ENCODE assay signal across 36 cellular contexts in genomic region chr7:1278543-1278942, GRCh38. TPM values are rescaled to one million over a fixed set of nuclear protein-coding genes. Genes with fewer than 3 reads are reported as not detected.
"Had no signal": no experiment of that assay in that cellular context is flagged by ENCODE, and none has a peak within 500 bp of the region (broad histone marks: within the 10 kb centered on the region; RNA-seq: fewer than 3 reads in every experiment).

No MANE protein-coding gene starts in this region.

- H3K27me3 ChIP-seq: ovary, right atrium auricular region, right lobe of liver, vagina had no signal

- H3K36me3 ChIP-seq: left lung, neural progenitor cell, ovary, right atrium auricular region, right lobe of liver, tibial nerve, vagina had no signal

- H3K36me3 Mint-ChIP-seq: neural progenitor cell, type B pancreatic cell had no signal

- H3K4me1 ChIP-seq: left lung, neural progenitor cell, right atrium auricular region, right lobe of liver, tibial nerve, vagina had no signal

- H3K27ac ChIP-seq: left lung, neural progenitor cell, ovary, right atrium auricular region, right lobe of liver, tibial nerve, vagina had no signal

- H3K9me3 ChIP-seq: left lung, mucosa of descending colon, ovary, right atrium auricular region, right lobe of liver, vagina had no signal

- ATAC-seq: left colon; left lung; mucosa of descending colon; naive thymus-derived CD4-positive, alpha-beta T cell; right lobe of liver; stimulated activated memory B cell treated with anti-CD40 and anti-IgM and Interleukin-4, amounts not matched to agents 10 μg/mL and 1 μg/mL and 100 μg/mL, for 72 hours; stimulated activated naive CD8-positive, alpha-beta T cell treated with anti-CD3 and anti-CD28 coated beads, Interleukin-15, amount 100 ng/mL, for 72 hours had no signal

- H3K27ac Mint-ChIP-seq: memory B cell; naive thymus-derived CD4-positive, alpha-beta T cell; nephron progenitor cell; neural progenitor cell; progenitor cell of endocrine pancreas; stimulated activated memory B cell treated with anti-CD40 and anti-IgM and Interleukin-4, amounts not matched to agents 10 μg/mL and 1 μg/mL and 100 μg/mL, for 72 hours; stimulated activated naive CD8-positive, alpha-beta T cell treated with anti-CD3 and anti-CD28 coated beads, Interleukin-15, amount 100 ng/mL, for 72 hours; type B pancreatic cell had no signal

- DNase-seq: hippocampal formation; left colon; midbrain; naive thymus-derived CD4-positive, alpha-beta T cell; nephron progenitor cell; ovary; stimulated activated CD4-positive, alpha-beta T cell treated with anti-CD3 and anti-CD28 coated beads, Interleukin-1b, Interleukin-23, amount 100 ng/mL, for 48 hours; stimulated activated CD4-positive, alpha-beta T cell treated with anti-CD3 and anti-CD28 coated beads, Interleukin-2, amount 100 ng/mL, for 48 hours; stimulated activated CD4-positive, alpha-beta T cell treated with anti-CD3 and anti-CD28 coated beads, Interleukin-4, amount 100 ng/mL, for 4 hours; stimulated activated CD8-positive, alpha-beta memory T cell treated with anti-CD3 and anti-CD28 coated beads, Interleukin-4, amount 100 ng/mL, for 48 hours; stimulated activated naive CD4-positive, alpha-beta T cell treated with Interleukin-2 at 50 U/mL for 16 hours; stimulated activated naive CD8-positive, alpha-beta T cell treated with anti-CD3 and anti-CD28 coated beads, Interleukin-15, amount 100 ng/mL, for 72 hours; substantia nigra had no signal

- H3K4me1 Mint-ChIP-seq: memory B cell; naive thymus-derived CD4-positive, alpha-beta T cell; neural progenitor cell; stimulated activated memory B cell treated with anti-CD40 and anti-IgM and Interleukin-4, amounts not matched to agents 10 μg/mL and 1 μg/mL and 100 μg/mL, for 72 hours; stimulated activated naive CD8-positive, alpha-beta T cell treated with anti-CD3 and anti-CD28 coated beads, Interleukin-15, amount 100 ng/mL, for 72 hours had no signal

- H3K4me3 Mint-ChIP-seq: memory B cell; naive thymus-derived CD4-positive, alpha-beta T cell; nephron progenitor cell; neural progenitor cell; stimulated activated memory B cell treated with anti-CD40 and anti-IgM and Interleukin-4, amounts not matched to agents 10 μg/mL and 1 μg/mL and 100 μg/mL, for 72 hours; stimulated activated naive CD8-positive, alpha-beta T cell treated with anti-CD3 and anti-CD28 coated beads, Interleukin-15, amount 100 ng/mL, for 72 hours; type B pancreatic cell had no signal

- H3K4me3 ChIP-seq: left lung, mucosa of descending colon, neural progenitor cell, ovary, right atrium auricular region, right lobe of liver, smooth muscle cell, tibial nerve, vagina had no signal

- H3K27me3 Mint-ChIP-seq: memory B cell; stimulated activated memory B cell treated with anti-CD40 and anti-IgM and Interleukin-4, amounts not matched to agents 10 μg/mL and 1 μg/mL and 100 μg/mL, for 72 hours had no signal

RNA-seq across cellular contexts. Expression of gene UNCX, which starts 45.9 kb away (rescaled TPM):
- total RNA-seq: left colon; left lung; lower leg skin; lung microvascular endothelial cell; mesenteric fat pad; mucosa of descending colon; myocyte; naive thymus-derived CD4-positive, alpha-beta T cell; omental fat pad; ovary; progenitor cell of endocrine pancreas; pulmonary artery endothelial cell; renal cortical epithelial cell; right atrium auricular region; right lobe of liver; skeletal muscle tissue; smooth muscle cell; temporal lobe; tibial nerve; ureter; vagina had no signal
- polyA plus RNA-seq: keratinocyte; naive thymus-derived CD4-positive, alpha-beta T cell; ovary; smooth muscle cell had no signal
